1 cellular context compared by ENCODE assay signal in genomic region chr14:57822081-57822480, GRCh38.
TF ChIP-seq lines count a peak whose summit lies in the region.

No MANE protein-coding gene starts in this region.

TF ChIP-seq in H1, 55 proteins besides CTCF, POLR2A, EP300 and RAD21 (continued from another document):
- TF ChIP-seq KDM4A (IDR thresholded peaks at IDR 0.05; ENCODE audit: low read depth, low read length, severe bottlenecking) (no peak), RBBP5 (IDR thresholded peaks at IDR 0.05; ENCODE audit: borderline replicate concordance, low read depth, low read length) (no peak), CREB1 (IDR thresholded peaks at IDR 0.05) (no peak), CEBPB (IDR thresholded peaks at IDR 0.05; ENCODE audit: low read depth, low read length) (no peak), POU5F1 (IDR thresholded peaks at IDR 0.05; ENCODE audit: low read depth, low read length) (no peak), RXRA (IDR thresholded peaks at IDR 0.05; ENCODE audit: insufficient read depth, low read depth, low read length) (no peak), HDAC2 (IDR thresholded peaks at IDR 0.05; ENCODE audit: borderline replicate concordance in 1 of 2, low read depth in 2 of 2, low read length in 2 of 2) (no peak)
TF ChIP-seq in H1: peak in this region for 0.
